28 cellular contexts compared by ENCODE assay signal in genomic region chr2:228135300-228135699, GRCh38. TPM values are rescaled to one million over a fixed set of nuclear protein-coding genes. Genes with fewer than 3 reads are reported as not detected.
"Had no signal": no experiment of that assay in that cellular context is flagged by ENCODE, and none has a peak within 500 bp of the region (broad histone marks: within the 10 kb centered on the region; RNA-seq: fewer than 3 reads in every experiment).

No MANE protein-coding gene starts in this region.

- DNase-seq: stimulated activated CD4-positive, alpha-beta T cell treated with anti-CD3 and anti-CD28 coated beads, Interleukin-2, amount 100 ng/mL, for 48 hours; stimulated activated CD4-positive, alpha-beta T cell treated with anti-CD3 and anti-CD28 coated beads, Interleukin-4, amount 100 ng/mL, for 1 hour; stimulated activated CD4-positive, alpha-beta T cell treated with anti-CD3 and anti-CD28 coated beads, Interleukin-4, amount 100 ng/mL, for 24 hours; stimulated activated CD4-positive, alpha-beta T cell treated with anti-CD3 and anti-CD28 coated beads, Interleukin-4, amount 100 ng/mL, for 4 hours; stimulated activated CD8-positive, alpha-beta memory T cell treated with anti-CD3 and anti-CD28 coated beads, Interleukin-4, amount 100 ng/mL, for 48 hours; stimulated activated naive B cell treated with anti-CD40 and anti-IgM and Interleukin-4, amounts not matched to agents 10 μg/mL and 1 μg/mL and 100 μg/mL, for 72 hours; stimulated activated naive CD4-positive, alpha-beta T cell; stimulated activated naive CD4-positive, alpha-beta T cell treated with Interleukin-2 at 50 U/mL for 16 hours; stimulated activated naive CD8-positive, alpha-beta T cell treated with anti-CD3 and anti-CD28 coated beads, Interleukin-15, amount 100 ng/mL, for 72 hours; stimulated activated naive CD8-positive, alpha-beta T cell treated with anti-CD3 and anti-CD28 coated beads, Interleukin-15, Interleukin-2, amounts not matched to agents 100 U/mL and 50 U/mL, for 24 hours; stomach; substantia nigra; testis; thyroid gland; tibial artery; transverse colon; trophoblast cell; upper lobe of left lung; upper lobe of right lung had no signal

- H3K27me3 ChIP-seq: stomach, suprapubic skin, testis, thyroid gland, tibial artery, tibial nerve, transverse colon, upper lobe of left lung, upper lobe of right lung, vagina had no signal

- ATAC-seq: stimulated activated effector memory CD8-positive, alpha-beta T cell treated with anti-CD3 and anti-CD28 coated beads, Interleukin-12 subunit alpha, Interleukin-12 subunit beta, amount 100 ng/mL, for 72 hours; stimulated activated memory B cell treated with anti-CD40 and anti-IgM and Interleukin-4, amounts not matched to agents 10 μg/mL and 1 μg/mL and 100 μg/mL, for 72 hours; stimulated activated naive B cell treated with anti-CD40 and anti-IgM and Interleukin-4, amounts not matched to agents 10 μg/mL and 1 μg/mL and 100 μg/mL, for 72 hours; stimulated activated naive CD8-positive, alpha-beta T cell treated with anti-CD3 and anti-CD28 coated beads, Interleukin-15, amount 100 ng/mL, for 72 hours; stimulated activated naive CD8-positive, alpha-beta T cell treated with anti-CD3 and anti-CD28 coated beads, Interleukin-15, Interleukin-2, amounts not matched to agents 100 U/mL and 50 U/mL, for 24 hours; upper lobe of right lung had no signal

- H3K4me1 ChIP-seq: stomach, suprapubic skin, testis, thyroid gland, tibial artery, tibial nerve, transverse colon, upper lobe of left lung, upper lobe of right lung, vagina had no signal

- H3K27ac ChIP-seq: stomach, suprapubic skin, testis, thoracic aorta, thyroid gland, tibial artery, tibial nerve, transverse colon, upper lobe of left lung, upper lobe of right lung, vagina had no signal

- H3K36me3 ChIP-seq: stomach, suprapubic skin, thoracic aorta, thyroid gland, tibial artery, tibial nerve, transverse colon, upper lobe of left lung, upper lobe of right lung, vagina had no signal

- FAIRE-seq: urothelium cell line had no signal

- H3K9me3 ChIP-seq: stomach, suprapubic skin, testis, thoracic aorta, thyroid gland, tibial artery, tibial nerve, transverse colon, upper lobe of left lung, upper lobe of right lung, vagina had no signal

- H3K4me3 ChIP-seq: stomach, suprapubic skin, testis, thoracic aorta, thyroid gland, tibial artery, tibial nerve, transverse colon, upper lobe of left lung, upper lobe of right lung, vagina had no signal

RNA-seq across cellular contexts. Expression of gene SPHKAP, which starts 46.2 kb away (rescaled TPM):
- total RNA-seq: subcutaneous adipose tissue, tibial nerve, upper lobe of left lung, ureter had no signal
